Comparison of ENCODE assay signal across 10 cellular contexts in genomic region chr1:212514782-212515181, GRCh38.
DNase-seq lines count a peak whose midpoint lies in the region; ATAC-seq and TF ChIP-seq lines count a peak whose summit lies in the region.
"Had no signal": no experiment of that assay in that cellular context is flagged by ENCODE, and none has a peak within 500 bp of the region (broad histone marks: within the 10 kb centered on the region; RNA-seq: fewer than 3 reads in every experiment).

No MANE protein-coding gene starts in this region.

- intact Hi-C loops in IMR-90 (cut with micrococcal nuclease) (no loop called here), lower lobe of right lung (cut with DNase I) (no loop called here), stomach (cut with DNase I; ENCODE audit: low total_unique reads) (no loop called here)

- no peak overlapping the region for H2AK9ac ChIP-seq in IMR-90 (replicated peaks; ENCODE audit: low read depth, low read length, poor library complexity)

- no peak overlapping the region for H3K4me3 ChIP-seq in IMR-90 (ENCODE audit: insufficient read depth, low read depth, low read length)
- H3K4me3 ChIP-seq in lower lobe of right lung = peak overlapping the region; percentile 36
- peak overlapping the region; percentile 25 to 36 (median 32) for H3K4me3 ChIP-seq in stomach
- H3K4me3 ChIP-seq: ovary had no signal

- no peak overlapping the region for H3K23ac ChIP-seq in IMR-90 (ENCODE audit: low read depth, low read length)

- H4K91ac ChIP-seq in IMR-90 (ENCODE audit: insufficient read depth, low read depth, low read length) = no peak overlapping the region

- H3K18ac ChIP-seq in IMR-90 (ENCODE audit: low read depth, low read length) = no peak overlapping the region

- no peak overlapping the region for H2BK120ac ChIP-seq in IMR-90 (ENCODE audit: low read depth, low read length)

- peaks cover 17% of the 10 kb centered on the region for H3K4me1 ChIP-seq in IMR-90 (ENCODE audit: control insufficient read depth, insufficient read depth, low read length)
- peaks cover 26% of the 10 kb centered on the region for H3K4me1 ChIP-seq in lower lobe of right lung
- H3K4me1 ChIP-seq in stomach = peaks cover 8 to 22% (median 16%) of the 10 kb centered on the region in 4 donors

- 12% methylated on average over 5 of the region's 36 CpGs; no CpG with 5 or more reads in 1 of the 2 experiments for WGBS in IMR-90 (ENCODE audit: extremely low coverage in 2 of 2, insufficient read length in 1 of 2), 2 experiments
- WGBS in stomach, 5 donors = 15 to 37% (median 25%) methylated on average over 19 to 36 of the region's 36 CpGs; no CpG with 5 or more reads in 1 of the 5 donors

- DNase-seq in IMR-90 = no peak
- DNase-seq in dermis blood vessel endothelial cell = peak; percentile 15
- DNase-seq in lower lobe of right lung = no peak
- DNase-seq in stomach = no peak
- DNase-seq in NCI-H1436 treated with DMSO at 0.1 percent for 48 hours (lab: John Stamatoyannopoulos, UW) = no peak
- DNase-seq in NCI-H2029 (lab: John Stamatoyannopoulos, UW) = no peak
- DNase-seq: amniotic stem cell had no signal

- H3K9ac ChIP-seq in IMR-90 (ENCODE audit: low read depth, low read length) = no peak overlapping the region

- no peak overlapping the region for H3K4me2 ChIP-seq in IMR-90 (ENCODE audit: low read depth, low read length)

- no peak overlapping the region for H2BK15ac ChIP-seq in IMR-90 (ENCODE audit: low read depth, low read length)

- no peak overlapping the region for H3K27ac ChIP-seq in IMR-90 (ENCODE audit: insufficient read depth, low read length)
- H3K27ac ChIP-seq in lower lobe of right lung = no peak overlapping the region
- no peak overlapping the region for H3K27ac ChIP-seq in stomach
- H3K27ac ChIP-seq: HL-60, ovary had no signal

- no peak for TF ChIP-seq RAD21 in IMR-90 (IDR thresholded peaks at IDR 0.05; ENCODE audit: low read length)

- H3K79me1 ChIP-seq in IMR-90 (ENCODE audit: low read depth in 1 of 2, low read length in 2 of 2) = no peaks in the 10 kb centered on the region

- no TSS peak for BruUV-seq in IMR-90 (replicated peaks; lab: Mats Ljungman, UMichigan)

- no peak for TF ChIP-seq EP300 in stomach (IDR thresholded peaks at IDR 0.05)

- TF ChIP-seq POLR2A in IMR-90 (IDR thresholded peaks at IDR 0.05; ENCODE audit: low read depth, low read length) (no peak), stomach (IDR thresholded peaks at IDR 0.05) (no peak)

- no peak for ATAC-seq in IMR-90 (ENCODE audit: low read depth)
- peak; percentile 50 to 54 for ATAC-seq in lower lobe of right lung
- no peak for ATAC-seq in HG03108 (IDR thresholded peaks at IDR 0.05; ENCODE audit: unreplicated experiment)

- H2BK20ac ChIP-seq in IMR-90 (ENCODE audit: low read depth, low read length) = no peak overlapping the region

- no peaks in the 10 kb centered on the region for H3K9me3 ChIP-seq in IMR-90 (ENCODE audit: control insufficient read depth, insufficient read depth, low read length)
- no peaks in the 10 kb centered on the region for H3K9me3 ChIP-seq in lower lobe of right lung
- no peaks in the 10 kb centered on the region for H3K9me3 ChIP-seq in stomach
- H3K9me3 ChIP-seq: ovary had no signal

- peaks cover 14% of the 10 kb centered on the region; the same call in 1 of the 2 replicates for H3K9me1 ChIP-seq in IMR-90 (ENCODE audit: insufficient read depth, low read length)

- TF ChIP-seq CTCF in IMR-90 (conservative IDR thresholded peaks at IDR 0.05; ENCODE audit: low read depth, low read length) (no peak), lower lobe of right lung (IDR thresholded peaks at IDR 0.05) (no peak), stomach (IDR thresholded peaks at IDR 0.05) (no peak)

- in situ Hi-C loops in IMR-90 (cut with MboI; ENCODE audit: low sequenced_read_pairs) = no loop called here

- no peak overlapping the region for H2AK5ac ChIP-seq in IMR-90 (ENCODE audit: low read depth, low read length)

- H3K14ac ChIP-seq in IMR-90 (replicated peaks; ENCODE audit: low read depth, low read length) = no peak overlapping the region

- H2AFZ ChIP-seq in IMR-90 (replicated peaks; ENCODE audit: low read length, poor library complexity) = peak overlapping the region; percentile 60

- H4K5ac ChIP-seq in IMR-90 (ENCODE audit: low read depth, low read length) = no peak overlapping the region

- peaks cover 9% of the 10 kb centered on the region; the same call in 1 of the 2 replicates for H3K27me3 ChIP-seq in IMR-90 (ENCODE audit: control insufficient read depth, insufficient read depth, low read length)
- H3K27me3 ChIP-seq in lower lobe of right lung (ENCODE audit: low read depth) = peaks cover 40% of the 10 kb centered on the region
- H3K27me3 ChIP-seq in stomach = peaks cover 0 to 59% (median 30%) of the 10 kb centered on the region in 3 donors
- H3K27me3 ChIP-seq: ovary had no signal

- dilution Hi-C loops in IMR-90 (cut with HindIII; ENCODE audit: low sequenced_read_pairs, unreplicated experiment) = no loop called here

- CTCF ChIA-PET in IMR-90 (lab: Yijun Ruan, JAX) = no interaction called here

- H3K56ac ChIP-seq in IMR-90 (ENCODE audit: extremely low read depth, insufficient read depth, low read length) = no peak overlapping the region

- POLR2A ChIA-PET in IMR-90 (lab: Charles Lee; ENCODE audit: unreplicated experiment) = no interaction called here

- H4K20me1 ChIP-seq in IMR-90 (ENCODE audit: insufficient read depth, low read length) = no peaks in the 10 kb centered on the region

- no peak overlapping the region for H4K8ac ChIP-seq in IMR-90 (ENCODE audit: low read depth in 2 of 2, low read length in 2 of 2)

- H3K36me3 ChIP-seq in IMR-90 (ENCODE audit: control insufficient read depth, insufficient read depth, low read length) (no peaks in the 10 kb centered on the region), lower lobe of right lung (no peaks in the 10 kb centered on the region), stomach (no peaks in the 10 kb centered on the region)
- H3K36me3 ChIP-seq: ovary had no signal

- H2BK5ac ChIP-seq in IMR-90 (ENCODE audit: low read depth, low read length, poor library complexity, severe bottlenecking) = no peak overlapping the region

- no peak overlapping the region for H3K4ac ChIP-seq in IMR-90 (ENCODE audit: low read depth, low read length)

TF ChIP-seq in IMR-90, 13 proteins besides CTCF, POLR2A, EP300 and RAD21:
- no peak for TF ChIP-seq SMC3 (IDR thresholded peaks at IDR 0.05; ENCODE audit: low read depth, low read length)
- TF ChIP-seq FOS (IDR thresholded peaks at IDR 0.05; ENCODE audit: low read depth, low read length) = no peak
- TF ChIP-seq RFX5 (IDR thresholded peaks at IDR 0.05; ENCODE audit: low read depth, low read length) = no peak
- no peak for TF ChIP-seq ELK1 (IDR thresholded peaks at IDR 0.05; ENCODE audit: borderline replicate concordance, low read depth, low read length)
- TF ChIP-seq CEBPB (IDR thresholded peaks at IDR 0.05; ENCODE audit: low read depth, low read length) = no peak
- no peak for TF ChIP-seq MXI1 (IDR thresholded peaks at IDR 0.05; ENCODE audit: borderline replicate concordance, low read depth, low read length)
- no peak for TF ChIP-seq USF2 (IDR thresholded peaks at IDR 0.05; ENCODE audit: low read depth, low read length)
- TF ChIP-seq MAFK (IDR thresholded peaks at IDR 0.05; ENCODE audit: low read depth, low read length) = no peak
- TF ChIP-seq NFE2L2 (IDR thresholded peaks at IDR 0.05; ENCODE audit: low read depth, low read length) = no peak
- no peak for TF ChIP-seq CHD1 (IDR thresholded peaks at IDR 0.05; ENCODE audit: low read depth, low read length)
- no peak for TF ChIP-seq BHLHE40 (IDR thresholded peaks at IDR 0.05; ENCODE audit: low read depth, low read length)
- TF ChIP-seq RCOR1 (IDR thresholded peaks at IDR 0.05; ENCODE audit: insufficient replicate concordance, low read length) = no peak
- no peak for TF ChIP-seq MAZ (IDR thresholded peaks at IDR 0.05; ENCODE audit: borderline replicate concordance, low read depth, low read length)

Comparison
In these comparisons a context has a peak if more than half of its experiments do, and no peak if none do; other contexts are left out.
1. ATAC-seq: peak in lower lobe of right lung (2 of 2); none in IMR-90 (single experiment) and HG03108 (single experiment).